In the genomic region with DNA sequence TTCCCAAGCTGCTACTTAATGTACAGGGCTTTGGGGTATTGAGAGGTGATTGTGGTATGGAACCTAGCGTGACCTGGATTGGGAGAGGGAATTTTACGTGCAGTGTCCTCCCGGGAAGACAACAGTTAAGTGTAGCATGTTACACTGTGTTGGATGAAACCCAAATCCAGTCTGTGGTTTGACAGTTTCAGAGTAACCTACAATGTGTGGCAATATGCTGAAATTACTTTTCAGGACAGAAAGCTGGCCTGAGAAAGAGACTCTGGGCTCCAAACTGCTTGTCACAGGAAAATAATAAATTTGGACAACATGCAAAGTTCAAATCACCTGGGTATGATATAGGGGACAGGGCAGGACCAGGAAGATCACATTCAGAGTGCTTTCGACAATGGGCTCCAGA, we compare ENCODE assay signal across 24 cellular contexts. TPM values are rescaled to one million over a fixed set of nuclear protein-coding genes. Genes with fewer than 3 reads are reported as not detected.
A peak's percentile ranks its signal among the peaks of the same experiment; 100 is the strongest.
DNase-seq lines count a peak whose midpoint lies in the region; ATAC-seq and TF ChIP-seq lines count a peak whose summit lies in the region.
"Had no signal": no experiment of that assay in that cellular context is flagged by ENCODE, and none has a peak within 500 bp of the region (broad histone marks: within the 10 kb centered on the region; RNA-seq: fewer than 3 reads in every experiment).

No MANE protein-coding gene starts in this region.

- ATAC-seq in upper lobe of left lung (ENCODE audit: low FRiP score in 2 of 2) (no peak), HG03354 (IDR thresholded peaks at IDR 0.05; ENCODE audit: poor library complexity, severe bottlenecking, unreplicated experiment) (no peak)
- ATAC-seq: activated naive CD4-positive, alpha-beta T cell treated with anti-CD3 and anti-CD28 coated beads, Interleukin-2, amount 50 U/mL, for 72 hours; natural killer cell; stimulated activated memory B cell treated with anti-CD40 and anti-IgM and Interleukin-4, amounts not matched to agents 10 μg/mL and 1 μg/mL and 100 μg/mL, for 72 hours had no signal

- H3K27ac ChIP-seq in upper lobe of left lung: peak overlapping the region; percentile 29 to 89 (median 57)
- H3K27ac ChIP-seq: ascending aorta, ovary, thoracic aorta had no signal

- H3K36me3 ChIP-seq in adipocyte (ENCODE audit: control insufficient read depth, insufficient read depth, low read length, severe bottlenecking): no peaks in the 10 kb centered on the region
- H3K36me3 ChIP-seq in upper lobe of left lung: no peaks in the 10 kb centered on the region
- H3K36me3 ChIP-seq: ascending aorta, ovary, spleen, thoracic aorta had no signal

- no peaks in the 10 kb centered on the region for H3K9me3 ChIP-seq in adipocyte (ENCODE audit: control insufficient read depth, low read length)
- no peaks in the 10 kb centered on the region for H3K9me3 ChIP-seq in upper lobe of left lung
- H3K9me3 ChIP-seq: ascending aorta, ovary, spleen, thoracic aorta had no signal

- H3K4me1 ChIP-seq in adipocyte (ENCODE audit: control insufficient read depth, insufficient read depth, low read length): peaks cover 53% of the 10 kb centered on the region
- H3K4me1 ChIP-seq in upper lobe of left lung: peaks cover 40 to 53% (median 45%) of the 10 kb centered on the region in 4 donors

- TF ChIP-seq CTCF in upper lobe of left lung (IDR thresholded peaks at IDR 0.05): no peak

- in situ Hi-C loops in KBM-7 (cut with MboI; ENCODE audit: low pct_unique_long_range_greater_than_20kb, low sequenced_read_pairs): no loop called here

- peak overlapping the region; percentile 1 for H3K4me3 ChIP-seq in adipocyte (ENCODE audit: low read length)
- H3K4me3 ChIP-seq in upper lobe of left lung: no peak overlapping the region
- H3K4me3 ChIP-seq: ascending aorta, ovary, spleen, thoracic aorta had no signal

- 42 to 65% methylated on average over 4 of the region's 4 CpGs for WGBS in upper lobe of left lung, 2 donors

- peak overlapping the region; percentile 52 for H3K9ac ChIP-seq in adipocyte (ENCODE audit: low read length)

- no peak for TF ChIP-seq POLR2A in upper lobe of left lung (IDR thresholded peaks at IDR 0.05)

- DNase-seq in KBM-7 (peak; percentile 51), NOMO-1 treated with DMSO at 0.1 percent for 48 hours (lab: John Stamatoyannopoulos, UW; ENCODE audit: unreplicated experiment) (peak; percentile 51), adipocyte (ENCODE audit: low read depth) (no peak), upper lobe of left lung (no peak), NCI-H345 (lab: John Stamatoyannopoulos, UW) (no peak), T-helper 1 cell (no peak)
- DNase-seq: activated CD4-positive, alpha-beta T cell treated with anti-CD3 and anti-CD28 coated beads, Interleukin-2, amount 10 ng/mL, durations not matched to agents 7 days and 5 days; caudate nucleus; CD4-positive, alpha-beta memory T cell; dermis blood vessel endothelial cell; midbrain; MM.1S; natural killer cell; NCI-H1694 treated with DMSO at 0.1 percent for 48 hours; NCI-H2171; NCI-H526 treated with DMSO at 0.1 percent for 48 hours; ovary; spleen; stimulated activated CD4-positive, alpha-beta T cell treated with anti-CD3 and anti-CD28 coated beads, Interleukin-4, amount 100 ng/mL, for 1 hour had no signal

- no peak for TF ChIP-seq EP300 in upper lobe of left lung (IDR thresholded peaks at IDR 0.05)

- H3K27me3 ChIP-seq in adipocyte (replicated peaks; ENCODE audit: control insufficient read depth, insufficient read depth, low read length) (peaks cover 3% of the 10 kb centered on the region), upper lobe of left lung (no peaks in the 10 kb centered on the region)
- H3K27me3 ChIP-seq: ascending aorta, ovary had no signal

RNA-seq across cellular contexts. Expression of gene RALGAPA2, which starts 28.2 kb away (rescaled TPM):
- 10 to 100 TPM; 50.8 to 95.3 (median 65.3) TPM for total RNA-seq in upper lobe of left lung

Comparison
In these comparisons a context has a peak if more than half of its experiments do, and no peak if none do; other contexts are left out.
1. DNase-seq: peak in KBM-7 (single experiment) and NOMO-1 treated with DMSO at 0.1 percent for 48 hours (single experiment); none in adipocyte (single experiment), upper lobe of left lung (0 of 2), NCI-H345 (single experiment) and T-helper 1 cell (0 of 5).